Comparison of ENCODE assay signal across 9 cellular contexts in genomic region chr7:72953901-72954562, GRCh38. TPM values are rescaled to one million over a fixed set of nuclear protein-coding genes. Genes with fewer than 3 reads are reported as not detected.
DNase-seq lines count a peak whose midpoint lies in the region; ATAC-seq and TF ChIP-seq lines count a peak whose summit lies in the region.
"Not testable (repeated sequence)": the region's sequence is repeated elsewhere in the genome, so short reads cannot be mapped to it uniquely, and the experiment has no call there.
"Had no signal": no experiment of that assay in that cellular context is flagged by ENCODE, and none has a peak within 500 bp of the region (broad histone marks: within the 10 kb centered on the region; RNA-seq: fewer than 3 reads in every experiment).

No MANE protein-coding gene starts in this region.

- not testable (repeated sequence) for H3K23ac ChIP-seq in trophoblast cell (ENCODE audit: low read length)

- not testable (repeated sequence) for H2BK12ac ChIP-seq in trophoblast cell (ENCODE audit: low read length)

- H3K18ac ChIP-seq in trophoblast cell (ENCODE audit: low read length), result not testable (repeated sequence)

- H3K4me3 Mint-ChIP-seq in brain, result peak overlapping the region in 3 of 5 experiments; percentile 52 to 57 (median 56)

- not testable (repeated sequence) for H4K12ac ChIP-seq in trophoblast cell (ENCODE audit: low read depth, low read length)

- H3K36me3 Mint-ChIP-seq in brain, result not testable (repeated sequence)

- H4K20me1 ChIP-seq in GM23248 (ENCODE audit: insufficient read depth); OCI-LY3 (ENCODE audit: insufficient read depth, low read length): not testable (repeated sequence)

- not testable (repeated sequence) for H2AFZ ChIP-seq in GM23248; OCI-LY3 (ENCODE audit: low read depth, low read length); trophoblast cell (ENCODE audit: insufficient read depth, low read length, poor library complexity)

- not testable (repeated sequence) for TF ChIP-seq CTCF in AG10803 (conservative IDR thresholded peaks at IDR 0.05; ENCODE audit: low read length); OCI-LY3 (IDR thresholded peaks at IDR 0.05; ENCODE audit: low read depth, low read length); brain (conservative IDR thresholded peaks at IDR 0.05)

- not testable (repeated sequence) for H3K27me3 ChIP-seq in GM23248 (replicated peaks; ENCODE audit: insufficient read depth); OCI-LY3 (ENCODE audit: low read depth, low read length); right cardiac atrium (ENCODE audit: control insufficient read depth, insufficient read depth); trophoblast cell (ENCODE audit: insufficient read depth, low read length)

- not testable (repeated sequence) for H3K4me1 ChIP-seq in GM23248 (ENCODE audit: insufficient read depth); OCI-LY3 (ENCODE audit: low read length); right cardiac atrium (ENCODE audit: control insufficient read depth, insufficient read depth, low read length); trophoblast cell (ENCODE audit: control insufficient read depth in 1 of 2, insufficient read depth in 2 of 2, low read length in 2 of 2)

- H3K4me1 Mint-ChIP-seq in brain, result not testable (repeated sequence)

- intact Hi-C loops in right cardiac atrium (cut with DNase I), result not testable (repeated sequence)

- H2BK5ac ChIP-seq in trophoblast cell (ENCODE audit: low read depth, low read length, poor library complexity), result not testable (repeated sequence)

- H3K27ac Mint-ChIP-seq in brain, result not testable (repeated sequence)

- 0 to 20% methylated on average over 1 to 2 of the region's 43 CpGs for WGBS in GM23248 (ENCODE audit: low coverage in 1 of 2, low lambda C conversion rate in 2 of 2, missing lambda C conversion rate in 2 of 2), 2 experiments
- 5% methylated on average over 3 of the region's 43 CpGs for WGBS in right cardiac atrium
- WGBS in trophoblast cell (ENCODE audit: extremely low coverage, insufficient coverage, insufficient read length), result no CpG with 5 or more reads among the region's 43 CpGs

- ATAC-seq in GM18907 (IDR thresholded peaks at IDR 0.05; ENCODE audit: unreplicated experiment), result peak; percentile 56
- ATAC-seq in HG03103 (IDR thresholded peaks at IDR 0.05; ENCODE audit: low read depth, unreplicated experiment), result peak; percentile 38
- ATAC-seq in right cardiac atrium, result peak; percentile 51 to 63

- H3K9ac ChIP-seq in GM23248; OCI-LY3 (ENCODE audit: low read length); trophoblast cell (ENCODE audit: low read length): not testable (repeated sequence)

- not testable (repeated sequence) for H3K14ac ChIP-seq in trophoblast cell (ENCODE audit: low read length)

- H3K79me2 ChIP-seq in GM23248 (ENCODE audit: insufficient read depth); OCI-LY3 (ENCODE audit: low read length); trophoblast cell (ENCODE audit: control insufficient read depth, insufficient read depth, low read length, poor library complexity): not testable (repeated sequence)

- not testable (repeated sequence) for H3K27ac ChIP-seq in GM23248; OCI-LY3 (ENCODE audit: low read length); right cardiac atrium (ENCODE audit: low read length); trophoblast cell (ENCODE audit: low read depth, low read length)

- not testable (repeated sequence) for DNase-seq in AG10803 (ENCODE audit: low read depth); GM23248; right cardiac atrium; trophoblast cell

- not testable (repeated sequence) for H4K8ac ChIP-seq in trophoblast cell (ENCODE audit: low read depth, low read length)

- not testable (repeated sequence) for H3K27me3 Mint-ChIP-seq in brain

- H3K4me2 ChIP-seq in GM23248 (ENCODE audit: unreplicated experiment) (peak overlapping the region; percentile 80), OCI-LY3 (ENCODE audit: low read length) (peak overlapping the region; percentile 55), trophoblast cell (ENCODE audit: low read length) (peak overlapping the region; percentile 48)

- H2BK120ac ChIP-seq in trophoblast cell (ENCODE audit: insufficient read depth, low read length, poor library complexity), result not testable (repeated sequence)

- not testable (repeated sequence) for H4K91ac ChIP-seq in trophoblast cell (ENCODE audit: low read depth, low read length)

- H3K9me2 ChIP-seq in GM23248 (ENCODE audit: insufficient read depth), result not testable (repeated sequence)

- H3K4ac ChIP-seq in trophoblast cell (ENCODE audit: low read depth, low read length), result not testable (repeated sequence)

- not testable (repeated sequence) for H3K36me3 ChIP-seq in GM23248 (ENCODE audit: low read depth); OCI-LY3 (replicated peaks; ENCODE audit: low read depth, low read length); trophoblast cell (ENCODE audit: control insufficient read depth in 1 of 2, insufficient read depth in 2 of 2, low read length in 2 of 2)

- not testable (repeated sequence) for H2AK5ac ChIP-seq in trophoblast cell (ENCODE audit: low read length)

- H3F3A ChIP-seq in GM23248 (ENCODE audit: insufficient read depth), result not testable (repeated sequence)

- in situ Hi-C loops in GM23248 (cut with MboI), result not testable (repeated sequence)

- peak overlapping the region; percentile 41 for H3K4me3 ChIP-seq in AG10803 (ENCODE audit: low read length)
- H3K4me3 ChIP-seq in GM23248, result peak overlapping the region; percentile 71
- peak overlapping the region; percentile 60; the same call in 1 of the 2 replicates for H3K4me3 ChIP-seq in OCI-LY3 (ENCODE audit: low read length)
- H3K4me3 ChIP-seq in right cardiac atrium (ENCODE audit: low read length); trophoblast cell (ENCODE audit: low read depth, low read length): not testable (repeated sequence)

- H3K9me3 ChIP-seq in GM23248 (ENCODE audit: low read depth); OCI-LY3 (ENCODE audit: insufficient read depth, low read length); right cardiac atrium (ENCODE audit: control insufficient read depth, low read length); trophoblast cell (ENCODE audit: insufficient read depth, low read depth, low read length): not testable (repeated sequence)

- not testable (repeated sequence) for H3K9me3 Mint-ChIP-seq in brain

- H3K79me1 ChIP-seq in trophoblast cell (ENCODE audit: low read length), result not testable (repeated sequence)

RNA-seq across cellular contexts. Expression of gene TRIM74, which starts 15.2 kb away (rescaled TPM):
- total RNA-seq in GM23248 (2014; rRNA removed; shearing (Covaris generic)), result not detected in 2 replicates
- not detected in 2 replicates for polyA plus RNA-seq in GM23248 (2016; fragmentation: Nextera tagmentation; extraction: Ambion mirVana)
- 1.1 TPM for polyA plus RNA-seq in brain (ENCODE audit: insufficient read depth, low read depth, low replicate concordance)
- total RNA-seq in right cardiac atrium, result under 1 TPM in 1 of 4 donors, not detected in 3; 0.53 TPM
- polyA plus RNA-seq in right cardiac atrium, result 0.27 TPM
- 0.14 and 0.18 TPM in 2 replicates for polyA plus RNA-seq in trophoblast cell (2013)
- total RNA-seq: SJSA1 had no signal

RNA-seq across cellular contexts. Expression of gene POM121, which starts 29.1 kb away (rescaled TPM):
- 4.9 and 6.5 TPM in 2 replicates for total RNA-seq in GM23248 (2014; rRNA removed; shearing (Covaris generic))
- polyA plus RNA-seq in GM23248 (2016; fragmentation: Nextera tagmentation; extraction: Ambion mirVana) (13.2 and 13.3 TPM in 2 replicates), brain (ENCODE audit: insufficient read depth, low read depth, low replicate concordance) (59.0 TPM), right cardiac atrium (13.1 TPM)
- total RNA-seq in right cardiac atrium, result 10 to 100 TPM; 19.0 to 29.5 (median 25.4) TPM
- 38.5 and 39.5 TPM in 2 replicates for polyA plus RNA-seq in trophoblast cell (2013)
